In genomic region chr1:226310637-226311195, GRCh38 we compare ENCODE assay signal across 12 cellular contexts. TPM values are rescaled to one million over a fixed set of nuclear protein-coding genes. Genes with fewer than 3 reads are reported as not detected.
DNase-seq lines count a peak whose midpoint lies in the region; ATAC-seq and TF ChIP-seq lines count a peak whose summit lies in the region.
"Had no signal": no experiment of that assay in that cellular context is flagged by ENCODE, and none has a peak within 500 bp of the region (broad histone marks: within the 10 kb centered on the region; RNA-seq: fewer than 3 reads in every experiment).

No MANE protein-coding gene starts in this region.

- peak overlapping the region; percentile 77 for H3K4me3 Mint-ChIP-seq in osteocyte (ENCODE audit: unreplicated experiment)

- H3K9me2 ChIP-seq in Loucy (replicated peaks; ENCODE audit: low read depth, low read length), result no peaks in the 10 kb centered on the region

- H2AFZ ChIP-seq in Loucy (ENCODE audit: low read length), result no peak overlapping the region; the same call in 1 of the 2 replicates
- H2AFZ ChIP-seq in mammary epithelial cell (ENCODE audit: low read depth, low read length), result peak overlapping the region; percentile 99

- no peak overlapping the region for H3K27ac Mint-ChIP-seq in osteocyte (ENCODE audit: unreplicated experiment)
- H3K27ac Mint-ChIP-seq: T-helper 1 cell treated with Interleukin-12 subunit alpha and Interleukin-12 subunit beta and Interleukin-4 antibody, amounts not matched to agents 30 μg/mL and 1 μg/mL, for 36 hours had no signal

- dilution Hi-C loops in mammary epithelial cell (cut with HindIII; ENCODE audit: low sequenced_read_pairs), result loop anchor here (5.0 kb wide), 2 partner anchors 52 to 77 kb away; no protein-coding TSS in a partner anchor

- H3F3A ChIP-seq in Loucy (ENCODE audit: low read depth), result no peaks in the 10 kb centered on the region

- H3K4me1 Mint-ChIP-seq in osteocyte (ENCODE audit: unreplicated experiment), result peaks cover 9% of the 10 kb centered on the region

- TF ChIP-seq CTCF in Loucy (conservative IDR thresholded peaks at IDR 0.05; ENCODE audit: low read length) (no peak), mammary epithelial cell (conservative IDR thresholded peaks at IDR 0.05 in 1 of 2, IDR thresholded peaks at IDR 0.05 in 1 of 2; ENCODE audit: extremely low read depth in 1 of 2, insufficient read depth in 1 of 2, low read depth in 1 of 2, low read length in 2 of 2) (no peak), osteocyte (IDR thresholded peaks at IDR 0.05) (no peak), lower lobe of right lung (IDR thresholded peaks at IDR 0.05) (no peak)

- peaks cover 21% of the 10 kb centered on the region for H3K27me3 Mint-ChIP-seq in osteocyte (ENCODE audit: unreplicated experiment)

- H3K9ac ChIP-seq in Loucy (ENCODE audit: low read depth, low read length, poor library complexity, severe bottlenecking), result peak overlapping the region; percentile 99
- H3K9ac ChIP-seq in mammary epithelial cell (ENCODE audit: insufficient read depth, low read length), result no peak overlapping the region

- H3K9me3 Mint-ChIP-seq in osteocyte (ENCODE audit: unreplicated experiment), result peaks cover 6% of the 10 kb centered on the region
- H3K9me3 Mint-ChIP-seq: T-helper 1 cell treated with Interleukin-12 subunit alpha and Interleukin-12 subunit beta and Interleukin-4 antibody, amounts not matched to agents 30 μg/mL and 1 μg/mL, for 36 hours had no signal

- CTCF ChIA-PET in mammary epithelial cell (lab: Charles Lee; ENCODE audit: low non-redundant PET), result no interaction called here

- intact Hi-C loops in mammary epithelial cell (cut with micrococcal nuclease) (no loop called here), lower lobe of right lung (cut with DNase I) (no loop called here)

- peak overlapping the region; percentile 99 for H3K4me3 ChIP-seq in Loucy (ENCODE audit: low read length, poor library complexity, severe bottlenecking)
- no peak overlapping the region for H3K4me3 ChIP-seq in mammary epithelial cell (replicated peaks in 1 of 3; ENCODE audit: insufficient read depth in 1 of 3, low read depth in 2 of 3, low read length in 3 of 3)
- H3K4me3 ChIP-seq in lower lobe of right lung, result no peak overlapping the region
- H3K4me3 ChIP-seq: ovary had no signal

- DNase-seq in ELR (ENCODE audit: low read depth) (peak; percentile 32), mammary epithelial cell (peak; percentile 49), osteocyte (ENCODE audit: extremely low spot score, unreplicated experiment) (no peak), lower lobe of right lung (no peak)
- DNase-seq: DMS79, dorsolateral prefrontal cortex, NCI-H1436, ovary had no signal

- H3K27me3 ChIP-seq in Loucy (ENCODE audit: insufficient read depth, low read length, poor library complexity, severe bottlenecking) (no peaks in the 10 kb centered on the region), mammary epithelial cell (ENCODE audit: insufficient read depth, low read length) (no peaks in the 10 kb centered on the region), lower lobe of right lung (ENCODE audit: low read depth) (no peaks in the 10 kb centered on the region)
- H3K27me3 ChIP-seq: dorsolateral prefrontal cortex, ovary had no signal

- in situ Hi-C loops in mammary epithelial cell (cut with MboI; ENCODE audit: low sequenced_read_pairs in 2 of 2), result no loop called here

- WGBS in mammary epithelial cell (ENCODE audit: low coverage, missing lambda C conversion rate), result 50% methylated on average over 2 of the region's 2 CpGs

- BruUV-seq in mammary epithelial cell (replicated peaks; lab: Mats Ljungman, UMichigan), result no TSS peak

- peaks cover 32% of the 10 kb centered on the region for H3K4me1 ChIP-seq in Loucy (ENCODE audit: insufficient read depth, low read length, poor library complexity, severe bottlenecking)
- H3K4me1 ChIP-seq in mammary epithelial cell (ENCODE audit: insufficient read depth, low read length), result peaks cover 28% of the 10 kb centered on the region
- peaks cover 18% of the 10 kb centered on the region for H3K4me1 ChIP-seq in lower lobe of right lung

- H3K27ac ChIP-seq in mammary epithelial cell (ENCODE audit: insufficient read depth, low read depth, low read length) (no peak overlapping the region), lower lobe of right lung (no peak overlapping the region)
- H3K27ac ChIP-seq: ovary had no signal

- peak overlapping the region; percentile 77 for H3K4me2 ChIP-seq in Loucy (ENCODE audit: low read depth, low read length, poor library complexity, severe bottlenecking)
- no peak overlapping the region for H3K4me2 ChIP-seq in mammary epithelial cell (ENCODE audit: insufficient read depth, low read depth, low read length)

- ATAC-seq in GM18519 (IDR thresholded peaks at IDR 0.05; ENCODE audit: low FRiP score, unreplicated experiment) (no peak), lower lobe of right lung (no peak), HG03108 (IDR thresholded peaks at IDR 0.05; ENCODE audit: unreplicated experiment) (no peak)

- H3K79me2 ChIP-seq in Loucy (ENCODE audit: insufficient read depth, low read length), result peaks cover 47% of the 10 kb centered on the region
- peaks cover 28% of the 10 kb centered on the region for H3K79me2 ChIP-seq in mammary epithelial cell (ENCODE audit: insufficient read depth, low read length)

- no peaks in the 10 kb centered on the region for H3K36me3 Mint-ChIP-seq in osteocyte (ENCODE audit: unreplicated experiment)

- H3K36me3 ChIP-seq in Loucy (ENCODE audit: insufficient read depth, low read length), result no peaks in the 10 kb centered on the region
- H3K36me3 ChIP-seq in mammary epithelial cell (ENCODE audit: insufficient read depth, low read length), result no peaks in the 10 kb centered on the region
- H3K36me3 ChIP-seq in lower lobe of right lung, result no peaks in the 10 kb centered on the region
- H3K36me3 ChIP-seq: ovary had no signal

- peaks cover 7% of the 10 kb centered on the region for H4K20me1 ChIP-seq in Loucy (ENCODE audit: insufficient read depth, low read length, poor library complexity, severe bottlenecking)
- no peaks in the 10 kb centered on the region for H4K20me1 ChIP-seq in mammary epithelial cell (ENCODE audit: insufficient read depth, low read length)

- no peaks in the 10 kb centered on the region for H3K9me3 ChIP-seq in Loucy (ENCODE audit: insufficient read depth, low read depth, low read length)
- H3K9me3 ChIP-seq in mammary epithelial cell (replicated peaks; ENCODE audit: insufficient read depth, low read length), result no peaks in the 10 kb centered on the region
- H3K9me3 ChIP-seq in lower lobe of right lung, result no peaks in the 10 kb centered on the region
- H3K9me3 ChIP-seq: ovary had no signal

RNA-seq across cellular contexts. Expression of gene LIN9, which starts 1.8 kb away (rescaled TPM):
- 1 to 10 TPM; 2.5 to 4.0 TPM for total RNA-seq in mammary epithelial cell
- polyA plus RNA-seq in mammary epithelial cell, result 3.0 TPM
- 14.8 TPM for polyA minus RNA-seq in mammary epithelial cell
- total RNA-seq in osteocyte, result 2.7 and 4.2 TPM in 2 replicates
- 3.5 TPM for total RNA-seq in lower lobe of right lung

Comparison
In these comparisons a context has a peak if more than half of its experiments do, and no peak if none do; other contexts are left out.
1. DNase-seq: peak in ELR (single experiment) and mammary epithelial cell (single experiment); none in osteocyte (single experiment) and lower lobe of right lung (single experiment).